1 cellular context compared by ENCODE assay signal in the genomic region with DNA sequence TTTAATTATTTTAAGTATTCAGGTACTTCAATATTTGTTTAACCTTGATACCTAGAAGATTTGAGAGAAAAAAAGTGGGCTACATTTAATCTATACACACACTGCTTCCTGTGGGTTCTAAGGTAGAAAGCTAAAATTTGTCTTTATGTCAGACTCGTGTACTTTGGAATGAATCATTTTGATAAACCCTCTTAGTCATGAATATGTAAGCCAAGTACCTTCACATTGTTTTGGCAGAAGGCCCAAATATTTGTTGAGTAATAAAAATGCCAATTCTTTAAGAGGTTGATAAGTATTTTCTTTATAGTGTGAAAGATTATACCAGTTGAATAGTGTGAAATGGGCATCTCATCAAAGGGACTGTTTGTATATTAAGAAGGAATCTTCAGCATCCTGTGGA.
TF ChIP-seq lines count a peak whose summit lies in the region.

No MANE protein-coding gene starts in this region.

TF ChIP-seq in GM23338, 12 proteins besides CTCF, POLR2A, EP300 and RAD21 (continued from another document):
- TF ChIP-seq ZNF462 (CRISPR knock-in tag; IDR thresholded peaks at IDR 0.05) (no peak), STAT1 (IDR thresholded peaks at IDR 0.05; ENCODE audit: unreplicated experiment) (no peak), EZH2phosphoT487 (IDR thresholded peaks at IDR 0.05; ENCODE audit: unreplicated experiment) (no peak)
